8 cellular contexts compared by ENCODE assay signal in genomic region chr3:187368251-187368733, GRCh38. TPM values are rescaled to one million over a fixed set of nuclear protein-coding genes. Genes with fewer than 3 reads are reported as not detected.
A peak's percentile ranks its signal among the peaks of the same experiment; 100 is the strongest.
DNase-seq lines count a peak whose midpoint lies in the region; ATAC-seq, FAIRE-seq and TF ChIP-seq lines count a peak whose summit lies in the region.

A gene with protein sequence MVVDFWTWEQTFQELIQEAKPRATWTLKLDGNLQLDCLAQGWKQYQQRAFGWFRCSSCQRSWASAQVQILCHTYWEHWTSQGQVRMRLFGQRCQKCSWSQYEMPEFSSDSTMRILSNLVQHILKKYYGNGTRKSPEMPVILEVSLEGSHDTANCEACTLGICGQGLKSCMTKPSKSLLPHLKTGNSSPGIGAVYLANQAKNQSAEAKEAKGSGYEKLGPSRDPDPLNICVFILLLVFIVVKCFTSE (plus strand): TSS chr3:187368385. CDS start chr3:187368442, 57 bp downstream.

- intact Hi-C loops in HepG2 (cut with micrococcal nuclease; ENCODE audit: unreplicated experiment) = no loop called here

- no peaks in the 10 kb centered on the region for H3K27me3 Mint-ChIP-seq in T-cell

- no peak for TF ChIP-seq EP300 in HepG2 (IDR thresholded peaks at IDR 0.05; ENCODE audit: low read depth in 2 of 2, low read length in 2 of 2)
- TF ChIP-seq EP300 in HepG2 (CRISPR knock-in tag; IDR thresholded peaks at IDR 0.05; ENCODE audit: borderline replicate concordance) = no peak

- H3K36me3 Mint-ChIP-seq in T-cell = peaks cover 38% of the 10 kb centered on the region

- no peaks in the 10 kb centered on the region for H3K4me1 ChIP-seq in HepG2 (ENCODE audit: insufficient read depth, low read length)

- no peaks in the 10 kb centered on the region for H3K79me2 ChIP-seq in HepG2 (ENCODE audit: insufficient read depth, low read length)

- CTCF ChIA-PET in T-cell (lab: Charles Lee) = interaction anchor here (0.6 to 1.4 kb wide), 8 partner anchors 33 to 372 kb away, joined by 3 to 6 read pairs (median 4); no protein-coding TSS in a partner anchor
- CTCF ChIA-PET in HepG2 (lab: Yijun Ruan, JAX; ENCODE audit: low intra/inter-chr PET ratio, low total read pairs) = no interaction called here

- no peaks in the 10 kb centered on the region for H3K36me3 ChIP-seq in HepG2 (replicated peaks in 1 of 2; ENCODE audit: control insufficient read depth in 1 of 2, insufficient read depth in 2 of 2, low read length in 2 of 2)

- H3K9me3 ChIP-seq in HepG2 (ENCODE audit: low read length) = no peaks in the 10 kb centered on the region

- H3K9ac ChIP-seq in HepG2 (ENCODE audit: insufficient read depth, low read depth, low read length) = peak within 1 kb of the TSS; percentile 68

- no peaks in the 10 kb centered on the region for H4K20me1 ChIP-seq in HepG2 (ENCODE audit: insufficient read depth, low read length)

- H3K27ac Mint-ChIP-seq in T-cell = peak within 1 kb of the TSS; percentile 98 to 99

- H3K4me3 Mint-ChIP-seq in T-cell = peak within 1 kb of the TSS; percentile 91 to 96 (median 95)

- H3K4me2 ChIP-seq in HepG2 (ENCODE audit: low read depth, low read length) = peak within 1 kb of the TSS; percentile 89

- ATAC-seq in GM19023 (IDR thresholded peaks at IDR 0.05; ENCODE audit: unreplicated experiment) (peak; percentile 90), HG03135 (IDR thresholded peaks at IDR 0.05; ENCODE audit: unreplicated experiment) (peak; percentile 96), T-cell (replicated peaks in 1 of 4) (peak; percentile 80 to 92 (median 84)), HepG2 (peak; percentile 81)

- FAIRE-seq in HepG2 (lab: Jason Lieb, UNC) = peak; percentile 48

- peak; percentile 42 to 50 for DNase-seq in AML-193 (lab: John Stamatoyannopoulos, UW)
- peak in 27 of 34 experiments; percentile 1 to 57 (median 23) for DNase-seq in T-cell
- DNase-seq in T47D (ENCODE audit: low read depth in 1 of 2, low spot score in 1 of 2) = peak; percentile 21 to 46
- DNase-seq in HepG2 (ENCODE audit: low spot score) = peak; percentile 37
- DNase-seq in stimulated activated CD8-positive, alpha-beta memory T cell treated with anti-CD3 and anti-CD28 coated beads, Interleukin-15, amount 100 ng/mL, for 48 hours (ENCODE audit: low read depth in 2 of 2) = peak; percentile 1 to 14
- DNase-seq in RKO (ENCODE audit: low spot score) = no peak

- no peak for TF ChIP-seq CTCF in HepG2 (CRISPR knock-in tag; IDR thresholded peaks at IDR 0.05)

- 3% methylated on average over 5 of the region's 5 CpGs for WGBS in HepG2 (ENCODE audit: low lambda C conversion rate)

- no peaks in the 10 kb centered on the region for H3K27me3 ChIP-seq in HepG2 (ENCODE audit: control insufficient read depth in 1 of 2, insufficient read depth in 2 of 2, low read length in 2 of 2)

- peak within 1 kb of the TSS; percentile 99 for H2AFZ ChIP-seq in HepG2 (ENCODE audit: low read length)

- no peak within 1 kb of the TSS for H3K27ac ChIP-seq in HepG2 (ENCODE audit: extremely low read length, insufficient read depth, low read length)

- H3K4me1 Mint-ChIP-seq in T-cell = peaks cover 31 to 46% (median 36%) of the 10 kb centered on the region in 3 donors

- H3K4me3 ChIP-seq in HepG2 (replicated peaks in 1 of 3; ENCODE audit: insufficient read depth in 1 of 3, low read depth in 2 of 3, low read length in 3 of 3) = peak within 1 kb of the TSS; percentile 38 to 80 (median 66)

- TF ChIP-seq RAD21 in HepG2 (CRISPR knock-in tag; IDR thresholded peaks at IDR 0.05) = no peak

- no TSS peak for BruUV-seq in HepG2 (replicated peaks; lab: Mats Ljungman, UMichigan)

- POLR2A ChIA-PET in T-cell (lab: Charles Lee) = interaction anchor here (0.5 to 1.1 kb wide), 5 partner anchors 12 to 1774 kb away, joined by 3 read pairs; no protein-coding TSS in a partner anchor
- POLR2A ChIA-PET in HepG2 (lab: Yijun Ruan, JAX) = no interaction called here

- TF ChIP-seq POLR2A in HepG2 (IDR thresholded peaks at IDR 0.05; ENCODE audit: insufficient read depth in 1 of 2, low read depth in 2 of 2, low read length in 2 of 2) = no peak

- peaks cover 0 to 12% (median 0%) of the 10 kb centered on the region in 3 donors for H3K9me3 Mint-ChIP-seq in T-cell

- in situ Hi-C loops in T47D (cut with HindIII; ENCODE audit: low pct_unique_long_range_greater_than_20kb, low sequenced_read_pairs) (no loop called here), HepG2 (cut with HindIII; ENCODE audit: extremely low pct_ligation_motif_present, low pct_unique_long_range_greater_than_20kb) (no loop called here)

TF ChIP-seq in HepG2, 621 proteins besides CTCF, POLR2A, EP300 and RAD21 (continues in another document):
- TF ChIP-seq GRHL1 (CRISPR knock-in tag; conservative IDR thresholded peaks at IDR 0.05) = no peak
- TF ChIP-seq SP1 (IDR thresholded peaks at IDR 0.05) = no peak
- TF ChIP-seq SP1 (CRISPR knock-in tag; IDR thresholded peaks at IDR 0.05) = no peak
- peak; percentile 71 for TF ChIP-seq IRF2 (CRISPR knock-in tag; IDR thresholded peaks at IDR 0.05)
- TF ChIP-seq ZNF326 (CRISPR knock-in tag; IDR thresholded peaks at IDR 0.05; ENCODE audit: borderline replicate concordance) = no peak
- no peak for TF ChIP-seq TAF15 (IDR thresholded peaks at IDR 0.05; ENCODE audit: low read depth, low read length, poor library complexity, severe bottlenecking)
- TF ChIP-seq SUZ12 (IDR thresholded peaks at IDR 0.05; ENCODE audit: low read depth, low read length) = no peak
- TF ChIP-seq GZF1 (CRISPR knock-in tag; IDR thresholded peaks at IDR 0.05) = no peak
- TF ChIP-seq, protein P1, sequence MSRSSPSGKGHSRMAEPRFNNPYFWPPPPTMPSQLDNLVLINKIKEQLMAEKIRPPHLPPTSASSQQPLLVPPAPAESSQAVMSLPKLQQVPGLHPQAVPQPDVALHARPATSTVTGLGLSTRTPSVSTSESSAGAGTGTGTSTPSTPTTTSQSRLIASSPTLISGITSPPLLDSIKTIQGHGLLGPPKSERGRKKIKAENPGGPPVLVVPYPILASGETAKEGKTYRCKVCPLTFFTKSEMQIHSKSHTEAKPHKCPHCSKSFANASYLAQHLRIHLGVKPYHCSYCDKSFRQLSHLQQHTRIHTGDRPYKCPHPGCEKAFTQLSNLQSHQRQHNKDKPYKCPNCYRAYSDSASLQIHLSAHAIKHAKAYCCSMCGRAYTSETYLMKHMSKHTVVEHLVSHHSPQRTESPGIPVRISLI (CRISPR knock-in tag; IDR thresholded peaks at IDR 0.05; ENCODE audit: borderline replicate concordance) = 0 out of 2 replicates have a peak, but pooled peaks have one; percentile 18
- TF ChIP-seq ETV5 (CRISPR knock-in tag; IDR thresholded peaks at IDR 0.05; ENCODE audit: borderline replicate concordance) = no peak
- TF ChIP-seq GATAD1 (CRISPR knock-in tag; IDR thresholded peaks at IDR 0.05) = no peak
- TF ChIP-seq BRD4 (CRISPR knock-in tag; IDR thresholded peaks at IDR 0.05) = no peak
- TF ChIP-seq MAF1 (CRISPR knock-in tag; IDR thresholded peaks at IDR 0.05; ENCODE audit: borderline replicate concordance) = no peak
- TF ChIP-seq POLR2G (IDR thresholded peaks at IDR 0.05; ENCODE audit: low read depth, low read length) = no peak
- 0 out of 2 replicates have a peak, but pooled peaks have one; percentile 11 for TF ChIP-seq ZFX (CRISPR knock-in tag; IDR thresholded peaks at IDR 0.05; ENCODE audit: low read depth)
- no peak for TF ChIP-seq NFRKB (IDR thresholded peaks at IDR 0.05)
- 0 out of 2 replicates have a peak, but pooled peaks have one; percentile 11 for TF ChIP-seq SAP130 (CRISPR knock-in tag; IDR thresholded peaks at IDR 0.05; ENCODE audit: low read depth)

RNA-seq across cellular contexts. Expression of the gene that starts here (rescaled TPM):
- total RNA-seq in T-cell (10 to 100 TPM in 1 of 5 donors, 1 to 10 TPM in 4; 2.1 to 10.4 (median 6.0) TPM), HepG2 (2016; rRNA removed; fragmentation: Illumina TruSeq; extraction: Trizol) (0.62 and 0.83 TPM in 2 replicates)
- 0.18 TPM in 1 of 2 replicates, not detected in the other for total RNA-seq in HepG2 (2016; cell fraction: cytosol; rRNA removed; fragmentation: Illumina TruSeq; extraction: Trizol; ENCODE audit: low read depth)
- total RNA-seq in HepG2 (2016; cell fraction: insoluble cytoplasmic fraction; rRNA removed; fragmentation: Illumina TruSeq; extraction: Trizol) = 0.48 and 0.73 TPM in 2 replicates
- total RNA-seq in HepG2 (2016; cell fraction: membrane; rRNA removed; fragmentation: Illumina TruSeq; extraction: Trizol) = 0.21 and 0.28 TPM in 2 replicates
- total RNA-seq in HepG2 (2016; cell fraction: nucleus; rRNA removed; fragmentation: Illumina TruSeq; extraction: Trizol) = 0.63 TPM in 1 of 2 replicates, not detected in the other
- polyA plus RNA-seq in HepG2 (2011; rRNA removed) = 0.08 and 0.11 TPM in 2 replicates
- polyA plus RNA-seq in HepG2 (2011; cell fraction: cytosol; rRNA removed) = 0.05 and 0.21 TPM in 2 replicates
- polyA plus RNA-seq in HepG2 (2011; cell fraction: nucleus; rRNA removed) = 0.14 TPM in 1 of 2 replicates, not detected in the other
- 0.09 and 0.17 TPM in 2 replicates for polyA plus RNA-seq in HepG2 (2012)
- polyA plus RNA-seq in HepG2 (2016; cell fraction: cytosol; fragmentation: Illumina TruSeq; extraction: Trizol; ENCODE audit: low read depth) = 0.07 and 0.08 TPM in 2 replicates
- 0.30 and 0.83 TPM in 2 replicates for polyA plus RNA-seq in HepG2 (2016; cell fraction: insoluble cytoplasmic fraction; fragmentation: Illumina TruSeq; extraction: Trizol; ENCODE audit: low read depth)
- polyA plus RNA-seq in HepG2 (2016; cell fraction: membrane; fragmentation: Illumina TruSeq; extraction: Trizol; ENCODE audit: low read depth) = 0.17 and 0.23 TPM in 2 replicates
- 0.30 and 0.49 TPM in 2 replicates for polyA plus RNA-seq in HepG2 (2016; cell fraction: nucleus; fragmentation: Illumina TruSeq; extraction: Trizol; ENCODE audit: insufficient read depth, low read depth)
- polyA minus RNA-seq in HepG2 (2011; rRNA and poly(A)+ RNA removed; ENCODE audit: low replicate concordance) = 0.08 TPM in 1 of 2 replicates, not detected in the other
- not detected in 2 replicates for polyA minus RNA-seq in HepG2 (2011; cell fraction: cytosol; rRNA and poly(A)+ RNA removed)
- 0.75 TPM in 1 of 2 replicates, not detected in the other for polyA minus RNA-seq in HepG2 (2011; cell fraction: nucleus; rRNA and poly(A)+ RNA removed)

Comparison
In these comparisons a context has a peak if more than half of its experiments do, and no peak if none do; other contexts are left out.
1. Peak in DNase-seq, ATAC-seq, H3K4me3 ChIP-seq, H3K9ac ChIP-seq and H3K4me2 ChIP-seq in HepG2; RNA of the gene not detected or under 1 TPM.